Comparison of ENCODE assay signal across 1 cellular context in the genomic region with DNA sequence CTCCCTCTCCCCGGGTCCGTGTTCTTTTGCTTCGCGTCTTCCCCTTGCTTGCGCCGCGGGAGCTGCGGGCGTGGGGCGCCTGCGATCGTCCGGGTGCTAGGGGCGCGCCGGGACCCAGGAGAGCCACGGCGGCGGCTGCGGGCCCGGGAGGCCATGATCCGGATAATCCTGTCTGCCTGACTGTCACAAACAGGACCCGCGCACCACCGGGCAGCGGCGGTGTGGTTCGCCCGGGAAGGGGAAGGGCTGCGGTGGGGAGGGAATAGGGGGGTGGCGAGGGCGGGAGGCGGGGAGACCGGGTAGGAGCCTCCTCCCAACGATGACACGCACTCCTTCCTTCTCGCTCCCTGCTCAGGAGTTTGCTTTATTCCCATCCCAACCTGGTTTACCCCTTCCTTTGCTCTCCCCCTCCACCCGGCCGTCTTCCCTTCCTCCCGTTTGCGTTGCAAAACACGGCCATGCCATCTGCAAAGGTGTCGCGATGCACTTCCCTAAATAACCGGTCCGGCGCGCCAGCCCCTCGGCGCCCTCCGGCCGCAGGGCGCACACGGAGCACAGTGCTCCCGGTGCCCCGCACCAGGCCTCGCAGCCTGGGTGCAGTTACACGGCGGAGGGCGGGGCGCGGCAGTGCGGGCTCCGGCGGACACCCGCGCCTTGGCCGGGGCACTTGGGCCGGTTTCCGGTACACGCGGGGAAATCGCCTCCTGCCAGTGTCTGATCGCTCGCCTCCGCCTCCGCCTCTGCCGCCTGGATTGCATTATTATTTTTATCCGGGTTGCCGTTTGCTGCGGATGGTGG.
TF ChIP-seq lines count a peak whose summit lies in the region.

No MANE protein-coding gene starts in this region.

TF ChIP-seq in GM12878, 131 proteins besides CTCF, POLR2A, EP300 and RAD21 (continued from another document and continues in another):
- TF ChIP-seq MLLT1 (IDR thresholded peaks at IDR 0.05) (no peak), TARDBP (IDR thresholded peaks at IDR 0.05; ENCODE audit: borderline replicate concordance) (no peak), MYB (IDR thresholded peaks at IDR 0.05; ENCODE audit: borderline replicate concordance, low read depth, low read length) (no peak), NFIC (IDR thresholded peaks at IDR 0.05; ENCODE audit: low read depth, low read length) (no peak), FOS (IDR thresholded peaks at IDR 0.05; ENCODE audit: borderline replicate concordance, extremely low read depth, insufficient read length) (no peak), NKRF (conservative IDR thresholded peaks at IDR 0.05) (peak; percentile 81), MTA3 (IDR thresholded peaks at IDR 0.05; ENCODE audit: borderline replicate concordance, low read length) (no peak), LARP7 (IDR thresholded peaks at IDR 0.05) (peak; percentile 57), ZBTB33 (IDR thresholded peaks at IDR 0.05) (no peak), BMI1 (IDR thresholded peaks at IDR 0.05; ENCODE audit: borderline replicate concordance) (no peak), TCF12 (IDR thresholded peaks at IDR 0.05; ENCODE audit: low read depth, low read length) (no peak), CREB1 (IDR thresholded peaks at IDR 0.05; ENCODE audit: low read depth) (0 out of 2 replicates have a peak, but pooled peaks have one; percentile 8), BHLHE40 (IDR thresholded peaks at IDR 0.05; ENCODE audit: borderline replicate concordance in 1 of 2, low read depth in 2 of 2, low read length in 1 of 2) (0 out of 4 replicates have a peak, but pooled peaks of 1 of the 2 experiments have one; percentile 1), HSF1 (IDR thresholded peaks at IDR 0.05; ENCODE audit: low read depth, low read length) (no peak), SUPT20H (IDR thresholded peaks at IDR 0.05; ENCODE audit: borderline replicate concordance, control insufficient read depth, low read depth, low read length) (no peak), ATF7 (IDR thresholded peaks at IDR 0.05; ENCODE audit: low read depth) (no peak), TAF1 (IDR thresholded peaks at IDR 0.05; ENCODE audit: borderline replicate concordance, low read depth, low read length) (0 out of 2 replicates have a peak, but pooled peaks have one; percentile 12), JUND (IDR thresholded peaks at IDR 0.05; ENCODE audit: low read depth, low read length) (no peak), GATAD2B (conservative IDR thresholded peaks at IDR 0.05; ENCODE audit: low read depth) (no peak; the same call in none of the 2 replicates), SPI1 (IDR thresholded peaks at IDR 0.05; ENCODE audit: borderline replicate concordance, insufficient read depth, low read depth, low read length) (peak; percentile 81), SMC3 (IDR thresholded peaks at IDR 0.05; ENCODE audit: borderline replicate concordance, low read length) (no peak), SIX5 (IDR thresholded peaks at IDR 0.05; ENCODE audit: low read depth, low read length, severe bottlenecking) (no peak), PML (IDR thresholded peaks at IDR 0.05; ENCODE audit: low read length) (no peak), BACH1 (IDR thresholded peaks at IDR 0.05; ENCODE audit: borderline replicate concordance) (peak; percentile 83)
- TF ChIP-seq, protein P1, sequence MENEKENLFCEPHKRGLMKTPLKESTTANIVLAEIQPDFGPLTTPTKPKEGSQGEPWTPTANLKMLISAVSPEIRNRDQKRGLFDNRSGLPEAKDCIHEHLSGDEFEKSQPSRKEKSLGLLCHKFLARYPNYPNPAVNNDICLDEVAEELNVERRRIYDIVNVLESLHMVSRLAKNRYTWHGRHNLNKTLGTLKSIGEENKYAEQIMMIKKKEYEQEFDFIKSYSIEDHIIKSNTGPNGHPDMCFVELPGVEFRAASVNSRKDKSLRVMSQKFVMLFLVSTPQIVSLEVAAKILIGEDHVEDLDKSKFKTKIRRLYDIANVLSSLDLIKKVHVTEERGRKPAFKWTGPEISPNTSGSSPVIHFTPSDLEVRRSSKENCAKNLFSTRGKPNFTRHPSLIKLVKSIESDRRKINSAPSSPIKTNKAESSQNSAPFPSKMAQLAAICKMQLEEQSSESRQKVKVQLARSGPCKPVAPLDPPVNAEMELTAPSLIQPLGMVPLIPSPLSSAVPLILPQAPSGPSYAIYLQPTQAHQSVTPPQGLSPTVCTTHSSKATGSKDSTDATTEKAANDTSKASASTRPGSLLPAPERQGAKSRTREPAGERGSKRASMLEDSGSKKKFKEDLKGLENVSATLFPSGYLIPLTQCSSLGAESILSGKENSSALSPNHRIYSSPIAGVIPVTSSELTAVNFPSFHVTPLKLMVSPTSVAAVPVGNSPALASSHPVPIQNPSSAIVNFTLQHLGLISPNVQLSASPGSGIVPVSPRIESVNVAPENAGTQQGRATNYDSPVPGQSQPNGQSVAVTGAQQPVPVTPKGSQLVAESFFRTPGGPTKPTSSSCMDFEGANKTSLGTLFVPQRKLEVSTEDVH (IDR thresholded peaks at IDR 0.05; ENCODE audit: low read depth, partially characterized antibody), result no peak
- TF ChIP-seq, protein P2, sequence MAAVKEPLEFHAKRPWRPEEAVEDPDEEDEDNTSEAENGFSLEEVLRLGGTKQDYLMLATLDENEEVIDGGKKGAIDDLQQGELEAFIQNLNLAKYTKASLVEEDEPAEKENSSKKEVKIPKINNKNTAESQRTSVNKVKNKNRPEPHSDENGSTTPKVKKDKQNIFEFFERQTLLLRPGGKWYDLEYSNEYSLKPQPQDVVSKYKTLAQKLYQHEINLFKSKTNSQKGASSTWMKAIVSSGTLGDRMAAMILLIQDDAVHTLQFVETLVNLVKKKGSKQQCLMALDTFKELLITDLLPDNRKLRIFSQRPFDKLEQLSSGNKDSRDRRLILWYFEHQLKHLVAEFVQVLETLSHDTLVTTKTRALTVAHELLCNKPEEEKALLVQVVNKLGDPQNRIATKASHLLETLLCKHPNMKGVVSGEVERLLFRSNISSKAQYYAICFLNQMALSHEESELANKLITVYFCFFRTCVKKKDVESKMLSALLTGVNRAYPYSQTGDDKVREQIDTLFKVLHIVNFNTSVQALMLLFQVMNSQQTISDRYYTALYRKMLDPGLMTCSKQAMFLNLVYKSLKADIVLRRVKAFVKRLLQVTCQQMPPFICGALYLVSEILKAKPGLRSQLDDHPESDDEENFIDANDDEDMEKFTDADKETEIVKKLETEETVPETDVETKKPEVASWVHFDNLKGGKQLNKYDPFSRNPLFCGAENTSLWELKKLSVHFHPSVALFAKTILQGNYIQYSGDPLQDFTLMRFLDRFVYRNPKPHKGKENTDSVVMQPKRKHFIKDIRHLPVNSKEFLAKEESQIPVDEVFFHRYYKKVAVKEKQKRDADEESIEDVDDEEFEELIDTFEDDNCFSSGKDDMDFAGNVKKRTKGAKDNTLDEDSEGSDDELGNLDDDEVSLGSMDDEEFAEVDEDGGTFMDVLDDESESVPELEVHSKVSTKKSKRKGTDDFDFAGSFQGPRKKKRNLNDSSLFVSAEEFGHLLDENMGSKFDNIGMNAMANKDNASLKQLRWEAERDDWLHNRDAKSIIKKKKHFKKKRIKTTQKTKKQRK (IDR thresholded peaks at IDR 0.05; ENCODE audit: low read depth, low read length), result no peak
- TF ChIP-seq, protein P3, sequence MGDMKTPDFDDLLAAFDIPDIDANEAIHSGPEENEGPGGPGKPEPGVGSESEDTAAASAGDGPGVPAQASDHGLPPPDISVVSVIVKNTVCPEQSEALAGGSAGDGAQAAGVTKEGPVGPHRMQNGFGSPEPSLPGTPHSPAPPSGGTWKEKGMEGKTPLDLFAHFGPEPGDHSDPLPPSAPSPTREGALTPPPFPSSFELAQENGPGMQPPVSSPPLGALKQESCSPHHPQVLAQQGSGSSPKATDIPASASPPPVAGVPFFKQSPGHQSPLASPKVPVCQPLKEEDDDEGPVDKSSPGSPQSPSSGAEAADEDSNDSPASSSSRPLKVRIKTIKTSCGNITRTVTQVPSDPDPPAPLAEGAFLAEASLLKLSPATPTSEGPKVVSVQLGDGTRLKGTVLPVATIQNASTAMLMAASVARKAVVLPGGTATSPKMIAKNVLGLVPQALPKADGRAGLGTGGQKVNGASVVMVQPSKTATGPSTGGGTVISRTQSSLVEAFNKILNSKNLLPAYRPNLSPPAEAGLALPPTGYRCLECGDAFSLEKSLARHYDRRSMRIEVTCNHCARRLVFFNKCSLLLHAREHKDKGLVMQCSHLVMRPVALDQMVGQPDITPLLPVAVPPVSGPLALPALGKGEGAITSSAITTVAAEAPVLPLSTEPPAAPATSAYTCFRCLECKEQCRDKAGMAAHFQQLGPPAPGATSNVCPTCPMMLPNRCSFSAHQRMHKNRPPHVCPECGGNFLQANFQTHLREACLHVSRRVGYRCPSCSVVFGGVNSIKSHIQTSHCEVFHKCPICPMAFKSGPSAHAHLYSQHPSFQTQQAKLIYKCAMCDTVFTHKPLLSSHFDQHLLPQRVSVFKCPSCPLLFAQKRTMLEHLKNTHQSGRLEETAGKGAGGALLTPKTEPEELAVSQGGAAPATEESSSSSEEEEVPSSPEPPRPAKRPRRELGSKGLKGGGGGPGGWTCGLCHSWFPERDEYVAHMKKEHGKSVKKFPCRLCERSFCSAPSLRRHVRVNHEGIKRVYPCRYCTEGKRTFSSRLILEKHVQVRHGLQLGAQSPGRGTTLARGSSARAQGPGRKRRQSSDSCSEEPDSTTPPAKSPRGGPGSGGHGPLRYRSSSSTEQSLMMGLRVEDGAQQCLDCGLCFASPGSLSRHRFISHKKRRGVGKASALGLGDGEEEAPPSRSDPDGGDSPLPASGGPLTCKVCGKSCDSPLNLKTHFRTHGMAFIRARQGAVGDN (IDR thresholded peaks at IDR 0.05), result 0 out of 2 replicates have a peak, but pooled peaks have one; percentile 14
- TF ChIP-seq, protein P4, sequence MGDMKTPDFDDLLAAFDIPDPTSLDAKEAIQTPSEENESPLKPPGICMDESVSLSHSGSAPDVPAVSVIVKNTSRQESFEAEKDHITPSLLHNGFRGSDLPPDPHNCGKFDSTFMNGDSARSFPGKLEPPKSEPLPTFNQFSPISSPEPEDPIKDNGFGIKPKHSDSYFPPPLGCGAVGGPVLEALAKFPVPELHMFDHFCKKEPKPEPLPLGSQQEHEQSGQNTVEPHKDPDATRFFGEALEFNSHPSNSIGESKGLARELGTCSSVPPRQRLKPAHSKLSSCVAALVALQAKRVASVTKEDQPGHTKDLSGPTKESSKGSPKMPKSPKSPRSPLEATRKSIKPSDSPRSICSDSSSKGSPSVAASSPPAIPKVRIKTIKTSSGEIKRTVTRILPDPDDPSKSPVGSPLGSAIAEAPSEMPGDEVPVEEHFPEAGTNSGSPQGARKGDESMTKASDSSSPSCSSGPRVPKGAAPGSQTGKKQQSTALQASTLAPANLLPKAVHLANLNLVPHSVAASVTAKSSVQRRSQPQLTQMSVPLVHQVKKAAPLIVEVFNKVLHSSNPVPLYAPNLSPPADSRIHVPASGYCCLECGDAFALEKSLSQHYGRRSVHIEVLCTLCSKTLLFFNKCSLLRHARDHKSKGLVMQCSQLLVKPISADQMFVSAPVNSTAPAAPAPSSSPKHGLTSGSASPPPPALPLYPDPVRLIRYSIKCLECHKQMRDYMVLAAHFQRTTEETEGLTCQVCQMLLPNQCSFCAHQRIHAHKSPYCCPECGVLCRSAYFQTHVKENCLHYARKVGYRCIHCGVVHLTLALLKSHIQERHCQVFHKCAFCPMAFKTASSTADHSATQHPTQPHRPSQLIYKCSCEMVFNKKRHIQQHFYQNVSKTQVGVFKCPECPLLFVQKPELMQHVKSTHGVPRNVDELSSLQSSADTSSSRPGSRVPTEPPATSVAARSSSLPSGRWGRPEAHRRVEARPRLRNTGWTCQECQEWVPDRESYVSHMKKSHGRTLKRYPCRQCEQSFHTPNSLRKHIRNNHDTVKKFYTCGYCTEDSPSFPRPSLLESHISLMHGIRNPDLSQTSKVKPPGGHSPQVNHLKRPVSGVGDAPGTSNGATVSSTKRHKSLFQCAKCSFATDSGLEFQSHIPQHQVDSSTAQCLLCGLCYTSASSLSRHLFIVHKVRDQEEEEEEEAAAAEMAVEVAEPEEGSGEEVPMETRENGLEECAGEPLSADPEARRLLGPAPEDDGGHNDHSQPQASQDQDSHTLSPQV (IDR thresholded peaks at IDR 0.05), result no peak
